In genomic region chr6:148509152-148509571, GRCh38 we compare ENCODE assay signal across 10 cellular contexts.
A peak's percentile ranks its signal among the peaks of the same experiment; 100 is the strongest.
DNase-seq lines count a peak whose midpoint lies in the region; ATAC-seq and TF ChIP-seq lines count a peak whose summit lies in the region.
"Had no signal": no experiment of that assay in that cellular context is flagged by ENCODE, and none has a peak within 500 bp of the region (broad histone marks: within the 10 kb centered on the region; RNA-seq: fewer than 3 reads in every experiment).

No MANE protein-coding gene starts in this region.

- ATAC-seq in body of pancreas (no peak), right lobe of liver (no peak), GM19463 (IDR thresholded peaks at IDR 0.05; ENCODE audit: unreplicated experiment) (no peak), HG03442 (IDR thresholded peaks at IDR 0.05; ENCODE audit: unreplicated experiment) (no peak)

- intact Hi-C loops in body of pancreas (cut with DNase I) = no loop called here
- intact Hi-C loops in right lobe of liver (cut with DNase I) = no loop called here

- no peaks in the 10 kb centered on the region for H3K9me3 ChIP-seq in body of pancreas
- H3K9me3 ChIP-seq in right lobe of liver = no peaks in the 10 kb centered on the region

- H3K4me3 ChIP-seq in HFF-Myc (replicated peaks; ENCODE audit: low read depth, low read length) = peak overlapping the region; percentile 79
- no peak overlapping the region for H3K4me3 ChIP-seq in body of pancreas
- peak overlapping the region in 1 of 3 donors; percentile 10 for H3K4me3 ChIP-seq in right lobe of liver

- H3K27ac ChIP-seq in body of pancreas (peak overlapping the region in 3 of 4 donors; percentile 11 to 32 (median 22)), right lobe of liver (peak overlapping the region in 2 of 3 donors; percentile 24 to 43), substantia nigra (ENCODE audit: low read depth, low read length, poor library complexity, severe bottlenecking) (peak overlapping the region; percentile 53)

- 53 to 82% methylated on average over 11 of the region's 11 CpGs for WGBS in body of pancreas, 2 donors
- 79% methylated on average over 10 of the region's 11 CpGs for WGBS in right lobe of liver (ENCODE audit: insufficient coverage, low coverage, low lambda C conversion rate, missing lambda C conversion rate)

- in situ Hi-C loops in G401 (cut with HindIII; ENCODE audit: low sequenced_read_pairs) = no loop called here

- TF ChIP-seq CTCF in HFF-Myc (IDR thresholded peaks at IDR 0.05; ENCODE audit: low read depth, low read length, missing control alignments) (no peak), body of pancreas (IDR thresholded peaks at IDR 0.05) (no peak), right lobe of liver (IDR thresholded peaks at IDR 0.05) (no peak)

- H3K4me1 ChIP-seq in body of pancreas (peaks cover 5% of the 10 kb centered on the region), right lobe of liver (no peaks in the 10 kb centered on the region)

- DNase-seq in HFF-Myc (ENCODE audit: extremely low read depth, low read depth) = no peak
- DNase-seq in body of pancreas = no peak
- DNase-seq in right lobe of liver = no peak
- peak in 1 of 49 donors; percentile 51 for DNase-seq in substantia nigra (lab: John Stamatoyannopoulos, UW)
- DNase-seq in G401 (ENCODE audit: low spot score) = no peak
- no peak for DNase-seq in islet precursor cell
- DNase-seq: activated B cell treated with CpG ODN at 0.5 μM for 24 hours, cerebellar nuclear complex had no signal

- H3K36me3 ChIP-seq in body of pancreas (replicated peaks in 1 of 2; ENCODE audit: insufficient read depth in 1 of 2, low read depth in 2 of 2) (no peaks in the 10 kb centered on the region), right lobe of liver (no peaks in the 10 kb centered on the region)

- TF ChIP-seq POLR2A in body of pancreas (IDR thresholded peaks at IDR 0.05) (no peak), right lobe of liver (IDR thresholded peaks at IDR 0.05) (no peak)

- H3K27me3 ChIP-seq in body of pancreas (no peaks in the 10 kb centered on the region), right lobe of liver (no peaks in the 10 kb centered on the region)
